Comparison of ENCODE assay signal across 18 cellular contexts in genomic region chr1:1794999-1795398, GRCh38. TPM values are rescaled to one million over a fixed set of nuclear protein-coding genes. Genes with fewer than 3 reads are reported as not detected.
DNase-seq lines count a peak whose midpoint lies in the region; ATAC-seq and TF ChIP-seq lines count a peak whose summit lies in the region.
"Had no signal": no experiment of that assay in that cellular context is flagged by ENCODE, and none has a peak within 500 bp of the region (broad histone marks: within the 10 kb centered on the region; RNA-seq: fewer than 3 reads in every experiment).

No MANE protein-coding gene starts in this region.

- H2AFZ ChIP-seq in PC-3 (ENCODE audit: low read length) (no peak overlapping the region), osteoblast (ENCODE audit: low read length) (no peak overlapping the region)
- H2AFZ ChIP-seq: PC-9 had no signal

- H3K9ac ChIP-seq in PC-3 (ENCODE audit: low read length): no peak overlapping the region

- H3K27ac ChIP-seq in PC-3 (ENCODE audit: low read length) (no peak overlapping the region), osteoblast (ENCODE audit: low read depth, low read length) (no peak overlapping the region), dorsolateral prefrontal cortex (peak overlapping the region in 1 of 59 donors; percentile 18)
- H3K27ac ChIP-seq: 22Rv1, PC-9 had no signal

- intact Hi-C loops in PC-3 (cut with micrococcal nuclease): no loop called here
- intact Hi-C loops in dorsolateral prefrontal cortex (cut with DNase I): no loop called here

- peak overlapping the region; percentile 68 for H3K27ac Mint-ChIP-seq in activated T-cell treated with anti-CD3 and anti-CD28 coated beads, Interleukin-2, amount 50 U/mL, for 24 hours

- peaks cover 4% of the 10 kb centered on the region; the same call in 1 of the 2 replicates for H4K20me1 ChIP-seq in PC-3 (ENCODE audit: low read length)
- peaks cover 53% of the 10 kb centered on the region for H4K20me1 ChIP-seq in osteoblast (ENCODE audit: insufficient read depth, low read length)

- H3K9me3 ChIP-seq in PC-3 (ENCODE audit: low read length) (no peaks in the 10 kb centered on the region), osteoblast (ENCODE audit: low read depth, low read length) (no peaks in the 10 kb centered on the region)

- POLR2A ChIA-PET in PC-3 (lab: Charles Lee; ENCODE audit: unreplicated experiment): no interaction called here

- TF ChIP-seq CTCF in PC-3 (conservative IDR thresholded peaks at IDR 0.05; ENCODE audit: low read depth, low read length) (peak; percentile 24; the same call in 1 of the 2 replicates), choroid plexus epithelial cell (conservative IDR thresholded peaks at IDR 0.05; ENCODE audit: low read depth, low read length) (peak; percentile 15), osteoblast (IDR thresholded peaks at IDR 0.05; ENCODE audit: extremely low read depth, low read depth, low read length) (no peak), dorsolateral prefrontal cortex (IDR thresholded peaks at IDR 0.05 in 54 of 56, conservative IDR thresholded peaks at IDR 0.05 in 2 of 56; ENCODE audit: low read depth in 1 of 56, partially characterized antibody in 56 of 56) (no peak)

- H3K4me1 ChIP-seq in PC-3 (ENCODE audit: insufficient read depth, low read length) (no peaks in the 10 kb centered on the region), osteoblast (ENCODE audit: insufficient read depth, low read length) (no peaks in the 10 kb centered on the region)

- ATAC-seq in PC-3 (no peak), GM18858 (IDR thresholded peaks at IDR 0.05; ENCODE audit: unreplicated experiment) (no peak)
- ATAC-seq: Right ventricle myocardium inferior had no signal

- CTCF ChIA-PET in PC-3 (lab: Charles Lee): no interaction called here

- no peaks in the 10 kb centered on the region for H3K9me3 Mint-ChIP-seq in activated T-cell treated with anti-CD3 and anti-CD28 coated beads, Interleukin-2, amount 50 U/mL, for 24 hours

- BruUV-seq in PC-3 (replicated peaks; lab: Mats Ljungman, UMichigan): no TSS peak

- H3K4me3 ChIP-seq in PC-3 (ENCODE audit: low read length) (no peak overlapping the region), choroid plexus epithelial cell (ENCODE audit: low read depth, low read length) (no peak overlapping the region), osteoblast (ENCODE audit: insufficient read depth, low read length) (no peak overlapping the region), dorsolateral prefrontal cortex (no peak overlapping the region)
- H3K4me3 ChIP-seq: PC-9 had no signal

- no peak overlapping the region for H3K4me3 Mint-ChIP-seq in activated T-cell treated with anti-CD3 and anti-CD28 coated beads, Interleukin-2, amount 50 U/mL, for 24 hours

- H3K4me2 ChIP-seq in PC-3 (ENCODE audit: low read length) (no peak overlapping the region), osteoblast (ENCODE audit: insufficient read depth, low read length) (no peak overlapping the region)
- H3K4me2 ChIP-seq: PC-9 had no signal

- peaks cover 13% of the 10 kb centered on the region; the same call in 1 of the 2 replicates for H3K79me2 ChIP-seq in PC-3 (ENCODE audit: low read length)
- peaks cover 86% of the 10 kb centered on the region for H3K79me2 ChIP-seq in osteoblast (ENCODE audit: insufficient read depth, low read length)

- no peaks in the 10 kb centered on the region for H3K27me3 Mint-ChIP-seq in activated T-cell treated with anti-CD3 and anti-CD28 coated beads, Interleukin-2, amount 50 U/mL, for 24 hours

- H3K4me1 Mint-ChIP-seq in activated T-cell treated with anti-CD3 and anti-CD28 coated beads, Interleukin-2, amount 50 U/mL, for 24 hours (ENCODE audit: low read depth): peaks cover 14% of the 10 kb centered on the region

- no peak for DNase-seq in activated T-cell treated with anti-CD3 and anti-CD28 coated beads, Interleukin-2, amount 50 U/mL, for 24 hours
- no peak for DNase-seq in activated T-cell treated with anti-CD3 and anti-CD28 coated beads for 4 hours
- DNase-seq in PC-3: no peak
- no peak for DNase-seq in choroid plexus epithelial cell (ENCODE audit: low read depth)
- peak; percentile 23 for DNase-seq in osteoblast (ENCODE audit: insufficient read length, low spot score, missing footprints)
- no peak for DNase-seq in dorsolateral prefrontal cortex
- DNase-seq in NCI-H146 treated with DMSO at 0.1 percent for 48 hours (lab: John Stamatoyannopoulos, UW; ENCODE audit: unreplicated experiment): no peak
- DNase-seq: C1 segment of cervical spinal cord, COR-L47, DMS153, KG1, NCI-H1092, NCI-H1694 treated with DMSO at 0.1 percent for 48 hours, NCI-H345, PC-9 had no signal

- no peaks in the 10 kb centered on the region for H3F3A ChIP-seq in PC-3 (ENCODE audit: low read length, unreplicated experiment)

- H3K36me3 ChIP-seq in PC-3 (ENCODE audit: low read depth, low read length) (peaks cover 79% of the 10 kb centered on the region), osteoblast (ENCODE audit: insufficient read depth, low read length) (peaks cover 81% of the 10 kb centered on the region)

- no peaks in the 10 kb centered on the region for H3K9me2 ChIP-seq in PC-3 (replicated peaks; ENCODE audit: low read length)

- peaks cover 95% of the 10 kb centered on the region for H3K36me3 Mint-ChIP-seq in activated T-cell treated with anti-CD3 and anti-CD28 coated beads, Interleukin-2, amount 50 U/mL, for 24 hours (ENCODE audit: low read depth)

- H3K27me3 ChIP-seq in PC-3 (ENCODE audit: low read length): no peaks in the 10 kb centered on the region
- no peaks in the 10 kb centered on the region for H3K27me3 ChIP-seq in osteoblast (ENCODE audit: insufficient read depth, low read length)
- H3K27me3 ChIP-seq in dorsolateral prefrontal cortex: no peaks in the 10 kb centered on the region

RNA-seq across cellular contexts. Expression of gene NADK, which starts 16.7 kb away (rescaled TPM):
- total RNA-seq in PC-3 (2014; rRNA removed) (130 and 165 TPM in 2 replicates), osteoblast (43.9 and 45.6 TPM in 2 replicates), dorsolateral prefrontal cortex (10 to 100 TPM; 37.6 to 88.4 (median 49.0) TPM)

Comparison
In these comparisons a context has a peak if more than half of its experiments do, and no peak if none do; other contexts are left out.
1. CTCF ChIP-seq: peak in PC-3 (single experiment) and choroid plexus epithelial cell (single experiment); none in osteoblast (single experiment) and dorsolateral prefrontal cortex (0 of 56).